ENCODE assay signal across 19 cellular contexts in the genomic region with DNA sequence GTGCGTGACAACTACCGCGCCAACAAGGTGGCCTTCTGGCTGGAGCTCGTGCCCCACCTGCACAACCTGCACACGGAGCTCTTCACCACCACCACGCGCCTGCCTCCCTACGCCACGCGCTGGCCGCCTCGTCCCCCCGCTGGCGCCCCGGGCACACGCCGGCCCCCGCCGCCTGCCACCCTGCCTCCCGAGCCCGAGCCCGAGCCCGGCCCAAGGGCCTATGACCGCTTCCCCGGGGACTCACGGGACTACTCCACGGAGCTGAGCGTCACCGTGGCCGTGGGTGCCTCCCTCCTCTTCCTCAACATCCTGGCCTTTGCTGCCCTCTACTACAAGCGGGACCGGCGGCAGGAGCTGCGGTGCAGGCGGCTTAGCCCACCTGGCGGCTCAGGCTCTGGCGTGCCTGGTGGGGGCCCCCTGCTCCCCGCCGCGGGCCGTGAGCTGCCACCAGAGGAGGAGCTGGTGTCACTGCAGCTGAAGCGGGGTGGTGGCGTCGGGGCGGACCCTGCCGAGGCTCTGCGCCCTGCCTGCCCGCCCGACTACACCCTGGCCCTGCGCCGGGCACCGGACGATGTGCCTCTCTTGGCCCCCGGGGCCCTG. TPM values are rescaled to one million over a fixed set of nuclear protein-coding genes. Genes with fewer than 3 reads are reported as not detected.
DNase-seq lines count a peak whose midpoint lies in the region; ATAC-seq and TF ChIP-seq lines count a peak whose summit lies in the region.
"Had no signal": no experiment of that assay in that cellular context is flagged by ENCODE, and none has a peak within 500 bp of the region (broad histone marks: within the 10 kb centered on the region; RNA-seq: fewer than 3 reads in every experiment).

No MANE protein-coding gene starts in this region.

- peaks cover 2% of the 10 kb centered on the region; the same call in 1 of the 2 replicates for H3K9me1 ChIP-seq in IMR-90 (ENCODE audit: insufficient read depth, low read length)

- POLR2A ChIA-PET in IMR-90 (lab: Charles Lee; ENCODE audit: unreplicated experiment): no interaction called here

- no peaks in the 10 kb centered on the region; a peak in 1 of 4 replicates for H3K79me1 ChIP-seq in IMR-90 (ENCODE audit: low read depth in 1 of 2, low read length in 2 of 2)
- H3K79me1 ChIP-seq in neuronal stem cell (ENCODE audit: low read depth, low read length): peaks cover 4% of the 10 kb centered on the region

- in situ Hi-C loops in IMR-90 (cut with MboI; ENCODE audit: low sequenced_read_pairs): no loop called here

- H2AK5ac ChIP-seq in IMR-90 (ENCODE audit: low read depth, low read length) (no peak overlapping the region), neuronal stem cell (ENCODE audit: low read depth, low read length) (no peak overlapping the region)

- no peak for TF ChIP-seq CTCF in IMR-90 (conservative IDR thresholded peaks at IDR 0.05; ENCODE audit: low read depth, low read length)

- H2BK20ac ChIP-seq in IMR-90 (ENCODE audit: low read depth, low read length): no peak overlapping the region

- H2AK9ac ChIP-seq in IMR-90 (replicated peaks; ENCODE audit: low read depth, low read length, poor library complexity): peak overlapping the region; percentile 0

- peak overlapping the region; percentile 36 for H2BK12ac ChIP-seq in neuronal stem cell (ENCODE audit: low read length)

- no peak overlapping the region for H3K27ac ChIP-seq in right cardiac atrium (ENCODE audit: low read length)
- no peak overlapping the region for H3K27ac ChIP-seq in IMR-90 (ENCODE audit: insufficient read depth, low read length)
- H3K27ac ChIP-seq in neuronal stem cell (replicated peaks; ENCODE audit: low read length): no peak overlapping the region
- H3K27ac ChIP-seq: BLaER1 had no signal

- peaks cover 7% of the 10 kb centered on the region; the same call in 1 of the 2 replicates for H4K20me1 ChIP-seq in IMR-90 (ENCODE audit: insufficient read depth, low read length)
- H4K20me1 ChIP-seq: BLaER1 had no signal

- H3K23ac ChIP-seq in IMR-90 (ENCODE audit: low read depth, low read length): no peak overlapping the region
- no peak overlapping the region for H3K23ac ChIP-seq in neuronal stem cell (ENCODE audit: low read depth, low read length, poor library complexity)

- H3K14ac ChIP-seq in IMR-90 (replicated peaks; ENCODE audit: low read depth, low read length) (no peak overlapping the region), neuronal stem cell (ENCODE audit: low read length) (no peak overlapping the region)

- H2BK120ac ChIP-seq in IMR-90 (ENCODE audit: low read depth, low read length) (no peak overlapping the region), neuronal stem cell (ENCODE audit: low read depth, low read length) (no peak overlapping the region)

- no peak overlapping the region for H3K9ac ChIP-seq in IMR-90 (ENCODE audit: low read depth, low read length)
- peak overlapping the region; percentile 40 for H3K9ac ChIP-seq in neuronal stem cell (ENCODE audit: low read depth, low read length, poor library complexity)
- H3K9ac ChIP-seq: BLaER1 had no signal

- H2BK5ac ChIP-seq in IMR-90 (ENCODE audit: low read depth, low read length, poor library complexity, severe bottlenecking) (no peak overlapping the region), neuronal stem cell (ENCODE audit: low read length) (no peak overlapping the region)

- no peak overlapping the region for H3K4ac ChIP-seq in IMR-90 (ENCODE audit: low read depth, low read length)
- no peak overlapping the region for H3K4ac ChIP-seq in neuronal stem cell (ENCODE audit: low read length)

- no peak overlapping the region for H2BK15ac ChIP-seq in IMR-90 (ENCODE audit: low read depth, low read length)
- no peak overlapping the region for H2BK15ac ChIP-seq in neuronal stem cell (ENCODE audit: low read length)

- H4K5ac ChIP-seq in IMR-90 (ENCODE audit: low read depth, low read length): no peak overlapping the region

- H2AFZ ChIP-seq in IMR-90 (replicated peaks; ENCODE audit: low read length, poor library complexity): no peak overlapping the region
- H2AFZ ChIP-seq in neuronal stem cell (ENCODE audit: low read length): no peak overlapping the region

- WGBS in right cardiac atrium: 96% methylated on average over 54 of the region's 54 CpGs
- WGBS in IMR-90 (ENCODE audit: extremely low coverage in 2 of 2, insufficient read length in 1 of 2), 2 experiments: 96% methylated on average over 24 of the region's 54 CpGs; no CpG with 5 or more reads in 1 of the 2 experiments
- WGBS in neuronal stem cell (ENCODE audit: extremely low coverage in 2 of 2, insufficient read length in 2 of 2, insufficient replicate concordance in 1 of 2), 2 donors: no CpG with 5 or more reads among the region's 54 CpGs

- no peak overlapping the region for H3K56ac ChIP-seq in IMR-90 (ENCODE audit: extremely low read depth, insufficient read depth, low read length)

- no peaks in the 10 kb centered on the region for H3K4me1 ChIP-seq in right cardiac atrium (ENCODE audit: control insufficient read depth, insufficient read depth, low read length)
- H3K4me1 ChIP-seq in IMR-90 (ENCODE audit: control insufficient read depth, insufficient read depth, low read length): peaks cover 4% of the 10 kb centered on the region; the same call in 1 of the 2 replicates
- H3K4me1 ChIP-seq in neuronal stem cell (ENCODE audit: control insufficient read depth in 2 of 2, insufficient read depth in 1 of 2, low read depth in 1 of 2, low read length in 2 of 2): peaks cover 32 to 42% of the 10 kb centered on the region in 2 donors
- H3K4me1 ChIP-seq: HAP-1 had no signal

- BruUV-seq in IMR-90 (replicated peaks; lab: Mats Ljungman, UMichigan): no TSS peak

- no peak overlapping the region for H4K8ac ChIP-seq in IMR-90 (ENCODE audit: low read depth in 2 of 2, low read length in 2 of 2)
- H4K8ac ChIP-seq in neuronal stem cell (ENCODE audit: low read depth, low read length): no peak overlapping the region

- H3K27me3 ChIP-seq in right cardiac atrium (ENCODE audit: control insufficient read depth, insufficient read depth) (no peaks in the 10 kb centered on the region), IMR-90 (ENCODE audit: control insufficient read depth, insufficient read depth, low read length) (no peaks in the 10 kb centered on the region), neuronal stem cell (ENCODE audit: control insufficient read depth in 3 of 3, insufficient read depth in 3 of 3, low read depth in 1 of 3, low read length in 3 of 3) (no peaks in the 10 kb centered on the region)
- H3K27me3 ChIP-seq: BLaER1 had no signal

- no peak for ATAC-seq in right cardiac atrium
- ATAC-seq in IMR-90 (ENCODE audit: low read depth): no peak
- ATAC-seq in GM21576 (IDR thresholded peaks at IDR 0.05; ENCODE audit: unreplicated experiment): no peak

- H4K91ac ChIP-seq in IMR-90 (ENCODE audit: insufficient read depth, low read depth, low read length) (no peak overlapping the region), neuronal stem cell (ENCODE audit: low read depth, low read length, poor library complexity) (no peak overlapping the region)

- intact Hi-C loops in right cardiac atrium (cut with DNase I) (no loop called here), cardiac septum (cut with DNase I) (no loop called here), IMR-90 (cut with micrococcal nuclease) (no loop called here)

- DNase-seq in right cardiac atrium (peak in 2 of 3 donors; percentile 46 to 52), cardiac septum (ENCODE audit: low spot score) (no peak), IMR-90 (no peak), neuronal stem cell (ENCODE audit: low spot score) (no peak), NCI-H774 (lab: John Stamatoyannopoulos, UW) (no peak), occipital lobe (lab: John Stamatoyannopoulos, UW) (no peak)
- DNase-seq: 8988T, DMS153, DMS79, GF-D8 had no signal

- CTCF ChIA-PET in IMR-90 (lab: Yijun Ruan, JAX): no interaction called here

- H3K36me3 ChIP-seq in IMR-90 (ENCODE audit: control insufficient read depth, insufficient read depth, low read length) (peaks cover 27% of the 10 kb centered on the region), neuronal stem cell (replicated peaks in 1 of 2; ENCODE audit: control insufficient read depth in 2 of 2, insufficient read depth in 2 of 2, low read length in 2 of 2) (peaks cover 30 to 65% of the 10 kb centered on the region in 2 donors)

- no peak for TF ChIP-seq RAD21 in IMR-90 (IDR thresholded peaks at IDR 0.05; ENCODE audit: low read length)

- H3K4me3 ChIP-seq in right cardiac atrium (ENCODE audit: low read length) (no peak overlapping the region), IMR-90 (ENCODE audit: insufficient read depth, low read depth, low read length) (no peak overlapping the region), neuronal stem cell (ENCODE audit: low read length in 2 of 2) (no peak overlapping the region)
- H3K4me3 ChIP-seq: BLaER1, HAP-1 had no signal

- no peak for TF ChIP-seq POLR2A in IMR-90 (IDR thresholded peaks at IDR 0.05; ENCODE audit: low read depth, low read length)

- dilution Hi-C loops in IMR-90 (cut with HindIII; ENCODE audit: low sequenced_read_pairs, unreplicated experiment): no loop called here

- H3K9me3 ChIP-seq in right cardiac atrium (ENCODE audit: control insufficient read depth, low read length) (no peaks in the 10 kb centered on the region), IMR-90 (ENCODE audit: control insufficient read depth, insufficient read depth, low read length) (no peaks in the 10 kb centered on the region), neuronal stem cell (replicated peaks in 1 of 2; ENCODE audit: control insufficient read depth in 2 of 2, insufficient read depth in 1 of 2, low read depth in 1 of 2, low read length in 2 of 2) (no peaks in the 10 kb centered on the region)
- H3K9me3 ChIP-seq: BLaER1, HAP-1 had no signal

- H3K4me2 ChIP-seq in IMR-90 (ENCODE audit: low read depth, low read length): no peak overlapping the region
- H3K4me2 ChIP-seq in neuronal stem cell (ENCODE audit: insufficient read depth, low read length, poor library complexity, severe bottlenecking): no peak overlapping the region
- H3K4me2 ChIP-seq: BLaER1 had no signal

- H3K18ac ChIP-seq in IMR-90 (ENCODE audit: low read depth, low read length): no peak overlapping the region
- no peak overlapping the region for H3K18ac ChIP-seq in neuronal stem cell (ENCODE audit: low read length)

RNA-seq across cellular contexts. Expression of gene SPEM1, which starts 3.0 kb away (rescaled TPM):
- total RNA-seq in right cardiac atrium (not detected), cardiac septum (not detected), IMR-90 (2012; rRNA removed) (not detected in 2 replicates), occipital lobe (not detected)
- polyA plus RNA-seq in right cardiac atrium (not detected), IMR-90 (2012; rRNA removed) (not detected in 2 replicates)
- not detected in 2 replicates for polyA plus RNA-seq in IMR-90 (2012; cell fraction: cytosol; rRNA removed)
- polyA plus RNA-seq in IMR-90 (2012; cell fraction: nucleus; rRNA removed; ENCODE audit: low replicate concordance): not detected in 2 replicates
- polyA plus RNA-seq in neuronal stem cell (2013, experiment 1 of 2): not detected
- polyA plus RNA-seq in neuronal stem cell (2013, experiment 2 of 2): not detected
- total RNA-seq: CD4-positive, alpha-beta memory T cell; Daoy; H4 had no signal
- polyA plus RNA-seq: AG04450; CD14-positive monocyte; CD4-positive, alpha-beta memory T cell had no signal

RNA-seq across cellular contexts. Expression of gene SPEM2, which starts 8.3 kb away (rescaled TPM):
- not detected for total RNA-seq in right cardiac atrium
- polyA plus RNA-seq in right cardiac atrium: not detected
- not detected for total RNA-seq in cardiac septum
- total RNA-seq in IMR-90 (2012; rRNA removed): not detected in 2 replicates
- polyA plus RNA-seq in IMR-90 (2012; rRNA removed): not detected in 2 replicates
- polyA plus RNA-seq in IMR-90 (2012; cell fraction: cytosol; rRNA removed): not detected in 2 replicates
- 0.13 TPM in 1 of 2 replicates, not detected in the other for polyA plus RNA-seq in IMR-90 (2012; cell fraction: nucleus; rRNA removed; ENCODE audit: low replicate concordance)
- 0.06 TPM for polyA plus RNA-seq in neuronal stem cell (2013, experiment 1 of 2)
- 0.01 TPM for polyA plus RNA-seq in neuronal stem cell (2013, experiment 2 of 2)
- total RNA-seq in occipital lobe: not detected
- total RNA-seq: CD4-positive, alpha-beta memory T cell; Daoy; H4 had no signal
- polyA plus RNA-seq: AG04450; CD14-positive monocyte; CD4-positive, alpha-beta memory T cell had no signal

RNA-seq across cellular contexts. Expression of gene NLGN2, which starts 9.5 kb away (rescaled TPM):
- total RNA-seq in right cardiac atrium: 10 to 100 TPM; 10.7 to 15.7 (median 14.1) TPM
- polyA plus RNA-seq in right cardiac atrium: 6.9 TPM
- 11.0 TPM for total RNA-seq in cardiac septum
- 1.7 and 1.8 TPM in 2 replicates for total RNA-seq in IMR-90 (2012; rRNA removed)
- polyA plus RNA-seq in IMR-90 (2012; rRNA removed): 36.7 and 38.1 TPM in 2 replicates
- polyA plus RNA-seq in IMR-90 (2012; cell fraction: cytosol; rRNA removed): 19.6 and 36.4 TPM in 2 replicates
- polyA plus RNA-seq in IMR-90 (2012; cell fraction: nucleus; rRNA removed; ENCODE audit: low replicate concordance): 187 and 347 TPM in 2 replicates
- polyA plus RNA-seq in neuronal stem cell (2013, experiment 1 of 2): 60.8 TPM
- polyA plus RNA-seq in neuronal stem cell (2013, experiment 2 of 2): 59.8 TPM
- 9.2 TPM for total RNA-seq in occipital lobe
- polyA plus RNA-seq: CD14-positive monocyte had no signal

RNA-seq across cellular contexts. Expression of gene SPEM3, which starts 11.5 kb away (rescaled TPM):
- not detected for total RNA-seq in right cardiac atrium
- polyA plus RNA-seq in right cardiac atrium: not detected
- not detected for total RNA-seq in cardiac septum
- total RNA-seq in IMR-90 (2012; rRNA removed): not detected in 2 replicates
- not detected in 2 replicates for polyA plus RNA-seq in IMR-90 (2012; rRNA removed)
- not detected in 2 replicates for polyA plus RNA-seq in IMR-90 (2012; cell fraction: cytosol; rRNA removed)
- not detected in 2 replicates for polyA plus RNA-seq in IMR-90 (2012; cell fraction: nucleus; rRNA removed; ENCODE audit: low replicate concordance)
- polyA plus RNA-seq in neuronal stem cell (2013, experiment 1 of 2): not detected
- not detected for polyA plus RNA-seq in neuronal stem cell (2013, experiment 2 of 2)
- not detected for total RNA-seq in occipital lobe
- total RNA-seq: A673; CD4-positive, alpha-beta memory T cell; Daoy; H4 had no signal
- polyA plus RNA-seq: AG04450; CD14-positive monocyte; CD4-positive, alpha-beta memory T cell had no signal

RNA-seq across cellular contexts. Expression of gene TMEM256, which starts 13.3 kb away (rescaled TPM):
- total RNA-seq in right cardiac atrium: 100 to 1,000 TPM in 1 of 4 donors, 10 to 100 TPM in 3; 79.6 to 105 (median 97.3) TPM
- 210 TPM for polyA plus RNA-seq in right cardiac atrium
- total RNA-seq in cardiac septum: 67.7 TPM
- total RNA-seq in IMR-90 (2012; rRNA removed): 35.3 and 38.4 TPM in 2 replicates
- 174 and 252 TPM in 2 replicates for polyA plus RNA-seq in IMR-90 (2012; rRNA removed)
- polyA plus RNA-seq in IMR-90 (2012; cell fraction: cytosol; rRNA removed): 109 and 112 TPM in 2 replicates
- 17.8 and 27.6 TPM in 2 replicates for polyA plus RNA-seq in IMR-90 (2012; cell fraction: nucleus; rRNA removed; ENCODE audit: low replicate concordance)
- polyA plus RNA-seq in neuronal stem cell (2013, experiment 1 of 2): 255 TPM
- polyA plus RNA-seq in neuronal stem cell (2013, experiment 2 of 2): 258 TPM
- 55.2 TPM for total RNA-seq in occipital lobe

Comparison
In these comparisons a context has a peak if more than half of its experiments do, and no peak if none do; other contexts are left out.
1. DNase-seq: peak in right cardiac atrium (2 of 3); none in cardiac septum (single experiment), IMR-90 (single experiment), neuronal stem cell (single experiment), NCI-H774 (single experiment) and occipital lobe (single experiment).